Comparison of ENCODE assay signal across 19 cellular contexts in genomic region chr9:117720555-117720954, GRCh38. TPM values are rescaled to one million over a fixed set of nuclear protein-coding genes. Genes with fewer than 3 reads are reported as not detected.
DNase-seq lines count a peak whose midpoint lies in the region; ATAC-seq, FAIRE-seq and TF ChIP-seq lines count a peak whose summit lies in the region.
"Had no signal": no experiment of that assay in that cellular context is flagged by ENCODE, and none has a peak within 500 bp of the region (broad histone marks: within the 10 kb centered on the region; RNA-seq: fewer than 3 reads in every experiment).

No MANE protein-coding gene starts in this region.

- H3K9me3 ChIP-seq in small intestine (ENCODE audit: control insufficient read depth, low read depth): no peaks in the 10 kb centered on the region
- H3K9me3 ChIP-seq: pancreas had no signal

- H3K36me3 ChIP-seq in small intestine (ENCODE audit: control insufficient read depth in 2 of 2, insufficient read depth in 2 of 2, low read length in 2 of 2): no peaks in the 10 kb centered on the region
- H3K36me3 ChIP-seq: pancreas had no signal

- no peaks in the 10 kb centered on the region for H3K27me3 ChIP-seq in small intestine (ENCODE audit: control insufficient read depth in 2 of 2, insufficient read depth in 2 of 2, low read length in 2 of 2)
- H3K27me3 ChIP-seq: pancreas had no signal

- no peak overlapping the region for H3K27ac ChIP-seq in small intestine (ENCODE audit: low read depth in 1 of 2, low read length in 1 of 2)
- H3K27ac ChIP-seq: pancreas had no signal

- no peak overlapping the region for H3K4me3 ChIP-seq in choroid plexus epithelial cell (ENCODE audit: low read depth, low read length)
- H3K4me3 ChIP-seq in small intestine (ENCODE audit: low read depth in 1 of 2, low read length in 2 of 2): no peak overlapping the region
- H3K4me3 ChIP-seq: pancreas had no signal

- peak; percentile 89 for DNase-seq in GM04503 (ENCODE audit: low read depth)
- DNase-seq in choroid plexus epithelial cell (ENCODE audit: low read depth): peak; percentile 44
- peak; percentile 53 for DNase-seq in iris pigment epithelial cell (ENCODE audit: low read depth)
- peak; percentile 68 for DNase-seq in small intestine
- no peak for DNase-seq in stimulated activated CD8-positive, alpha-beta memory T cell treated with anti-CD3 and anti-CD28 coated beads, Interleukin-4, amount 100 ng/mL, for 48 hours
- no peak for DNase-seq in NCI-H524 treated with DMSO at 0.1 percent for 48 hours (lab: John Stamatoyannopoulos, UW)
- DNase-seq: activated CD8-positive, alpha-beta T cell treated with anti-CD3 and anti-CD28 coated beads, Interleukin-2, amount 10 ng/mL, durations not matched to agents 7 days and 5 days; CD8-positive, alpha-beta memory T cell; GF-D8; H7; Kasumi-1; NCI-H1930; NK-92 treated with Interleukin-12 subunit alpha and Interleukin-12 subunit beta, amount 100 ng/mL, for 24 hours; pancreas; stimulated activated CD4-positive, alpha-beta T cell treated with anti-CD3 and anti-CD28 coated beads, Interleukin-4, amount 100 ng/mL, for 1 hour; stimulated activated naive CD4-positive, alpha-beta T cell had no signal

- 25 to 35% (median 31%) methylated on average over 5 of the region's 5 CpGs for WGBS in small intestine, 3 donors

- H3K4me1 ChIP-seq in small intestine (ENCODE audit: control insufficient read depth in 2 of 2, insufficient read depth in 1 of 2, low read depth in 1 of 2, low read length in 1 of 2): no peaks in the 10 kb centered on the region

- no peak for FAIRE-seq in small intestine (lab: Jason Lieb, UNC)
- FAIRE-seq: bronchial epithelial cell, pancreas had no signal

- no peak for TF ChIP-seq CTCF in choroid plexus epithelial cell (conservative IDR thresholded peaks at IDR 0.05; ENCODE audit: low read depth, low read length)

- ATAC-seq in GM19328 (IDR thresholded peaks at IDR 0.05; ENCODE audit: unreplicated experiment) (no peak), HG02970 (IDR thresholded peaks at IDR 0.05; ENCODE audit: low FRiP score, unreplicated experiment) (no peak)
- ATAC-seq: activated CD8-positive, alpha-beta T cell treated with anti-CD3 and anti-CD28 coated beads, Interleukin-2, amount 10 ng/mL, durations not matched to agents 7 days and 5 days; pancreas had no signal

RNA-seq across cellular contexts. Expression of gene TLR4, which starts 16.4 kb away (rescaled TPM):
- 1 to 10 TPM in 2 of 3 donors, under 1 TPM in 1; 0.89 to 3.3 (median 1.9) TPM for polyA plus RNA-seq in small intestine
- polyA plus RNA-seq: CD8-positive, alpha-beta memory T cell had no signal

Comparison
In these comparisons a context has a peak if more than half of its experiments do, and no peak if none do; other contexts are left out.
1. DNase-seq: peak in GM04503 (single experiment), choroid plexus epithelial cell (single experiment), iris pigment epithelial cell (single experiment) and small intestine (single experiment); none in stimulated activated CD8-positive, alpha-beta memory T cell treated with anti-CD3 and anti-CD28 coated beads, Interleukin-4, amount 100 ng/mL, for 48 hours (single experiment) and NCI-H524 treated with DMSO at 0.1 percent for 48 hours (single experiment).